ENCODE assay signal across 14 cellular contexts in genomic region chr1:92965003-92965402, GRCh38. TPM values are rescaled to one million over a fixed set of nuclear protein-coding genes. Genes with fewer than 3 reads are reported as not detected.
DNase-seq lines count a peak whose midpoint lies in the region; ATAC-seq lines count a peak whose summit lies in the region.
"Had no signal": no experiment of that assay in that cellular context is flagged by ENCODE, and none has a peak within 500 bp of the region (broad histone marks: within the 10 kb centered on the region; RNA-seq: fewer than 3 reads in every experiment).

No MANE protein-coding gene starts in this region.

- H3K4me3 Mint-ChIP-seq in activated CD4-positive, alpha-beta T cell treated with anti-CD3 and anti-CD28 coated beads for 36 hours, result no peak overlapping the region

- intact Hi-C loops in activated CD4-positive, alpha-beta T cell treated with anti-CD3 and anti-CD28 coated beads for 36 hours (cut with DNase I, micrococcal nuclease), result loop anchor here (10.0 kb wide), 2 partner anchors 390 to 1080 kb away; partner anchors contain the start of gene TGFBR3 (in 1 of the 2)

- no peak for ATAC-seq in activated CD4-positive, alpha-beta T cell treated with anti-CD3 and anti-CD28 coated beads for 36 hours
- no peak for ATAC-seq in HG03520 (IDR thresholded peaks at IDR 0.05; ENCODE audit: unreplicated experiment)
- no peak for ATAC-seq in HG03460 (IDR thresholded peaks at IDR 0.05; ENCODE audit: unreplicated experiment)
- ATAC-seq: A549, upper lobe of right lung had no signal

- no peaks in the 10 kb centered on the region for H3K27me3 Mint-ChIP-seq in activated CD4-positive, alpha-beta T cell treated with anti-CD3 and anti-CD28 coated beads for 36 hours

- H3K4me1 Mint-ChIP-seq in activated CD4-positive, alpha-beta T cell treated with anti-CD3 and anti-CD28 coated beads for 36 hours, result peaks cover 20% of the 10 kb centered on the region

- DNase-seq in activated CD4-positive, alpha-beta T cell treated with anti-CD3 and anti-CD28 coated beads for 36 hours, result peak; percentile 29
- DNase-seq in activated CD4-positive, alpha-beta T cell treated with anti-CD3 and anti-CD28 coated beads for 48 hours, result no peak
- DNase-seq in stimulated activated naive CD4-positive, alpha-beta T cell (lab: John Stamatoyannopoulos, UW), result peak in 5 of 6 experiments; percentile 45 to 79 (median 72)
- DNase-seq in stimulated activated naive CD4-positive, alpha-beta T cell treated with Interleukin-2 at 50 U/mL for 16 hours (lab: John Stamatoyannopoulos, UW), result no peak
- peak; percentile 35 for DNase-seq in T-helper 22 cell (ENCODE audit: low read depth)
- no peak for DNase-seq in KG1 (lab: John Stamatoyannopoulos, UW)
- DNase-seq: BE2C, NCI-H1105 treated with DMSO at 0.1 percent for 48 hours, NCI-H524 treated with DMSO at 0.1 percent for 48 hours, upper lobe of right lung had no signal

- peaks cover under 1% of the 10 kb centered on the region for H3K36me3 Mint-ChIP-seq in activated CD4-positive, alpha-beta T cell treated with anti-CD3 and anti-CD28 coated beads for 36 hours (ENCODE audit: low read depth)

- H3K27ac Mint-ChIP-seq in activated CD4-positive, alpha-beta T cell treated with anti-CD3 and anti-CD28 coated beads for 36 hours, result no peak overlapping the region
- H3K27ac Mint-ChIP-seq: activated T-helper 2 cell treated with anti-CD3 and anti-CD28 coated beads, Interferon-gamma antibody, Interleukin-2, Interleukin-4, amounts not matched to agents 10 μg/mL and 5 μg/mL and 100 μg/mL, durations not matched to agents 14 hours and 24 hours and 36 hours had no signal

- POLR2A ChIA-PET in activated CD4-positive, alpha-beta T cell treated with anti-CD3 and anti-CD28 coated beads for 36 hours (lab: Charles Lee), result no interaction called here

- CTCF ChIA-PET in activated CD4-positive, alpha-beta T cell treated with anti-CD3 and anti-CD28 coated beads for 36 hours (lab: Charles Lee), result interaction anchor here (0.6 to 10.7 kb wide), 3 partner anchors 26 to 109 kb away, joined by 3 to 156 read pairs (median 130); no protein-coding TSS in a partner anchor

- no peaks in the 10 kb centered on the region for H3K9me3 Mint-ChIP-seq in activated CD4-positive, alpha-beta T cell treated with anti-CD3 and anti-CD28 coated beads for 36 hours (ENCODE audit: low read depth)
- H3K9me3 Mint-ChIP-seq: activated T-helper 2 cell treated with anti-CD3 and anti-CD28 coated beads, Interferon-gamma antibody, Interleukin-2, Interleukin-4, amounts not matched to agents 10 μg/mL and 5 μg/mL and 100 μg/mL, durations not matched to agents 14 hours and 24 hours and 36 hours had no signal

RNA-seq across cellular contexts. Expression of gene DIPK1A, which starts 3.7 kb away (rescaled TPM):
- total RNA-seq in activated CD4-positive, alpha-beta T cell treated with anti-CD3 and anti-CD28 coated beads for 36 hours, result 1 to 10 TPM; 6.1 to 6.5 TPM

Comparison
In these comparisons a context has a peak if more than half of its experiments do, and no peak if none do; other contexts are left out.
1. DNase-seq: peak in activated CD4-positive, alpha-beta T cell treated with anti-CD3 and anti-CD28 coated beads for 36 hours (single experiment), stimulated activated naive CD4-positive, alpha-beta T cell (5 of 6) and T-helper 22 cell (single experiment); none in activated CD4-positive, alpha-beta T cell treated with anti-CD3 and anti-CD28 coated beads for 48 hours (single experiment), stimulated activated naive CD4-positive, alpha-beta T cell treated with Interleukin-2 at 50 U/mL for 16 hours (single experiment) and KG1 (single experiment).